8 cellular contexts compared by ENCODE assay signal in the genomic region with DNA sequence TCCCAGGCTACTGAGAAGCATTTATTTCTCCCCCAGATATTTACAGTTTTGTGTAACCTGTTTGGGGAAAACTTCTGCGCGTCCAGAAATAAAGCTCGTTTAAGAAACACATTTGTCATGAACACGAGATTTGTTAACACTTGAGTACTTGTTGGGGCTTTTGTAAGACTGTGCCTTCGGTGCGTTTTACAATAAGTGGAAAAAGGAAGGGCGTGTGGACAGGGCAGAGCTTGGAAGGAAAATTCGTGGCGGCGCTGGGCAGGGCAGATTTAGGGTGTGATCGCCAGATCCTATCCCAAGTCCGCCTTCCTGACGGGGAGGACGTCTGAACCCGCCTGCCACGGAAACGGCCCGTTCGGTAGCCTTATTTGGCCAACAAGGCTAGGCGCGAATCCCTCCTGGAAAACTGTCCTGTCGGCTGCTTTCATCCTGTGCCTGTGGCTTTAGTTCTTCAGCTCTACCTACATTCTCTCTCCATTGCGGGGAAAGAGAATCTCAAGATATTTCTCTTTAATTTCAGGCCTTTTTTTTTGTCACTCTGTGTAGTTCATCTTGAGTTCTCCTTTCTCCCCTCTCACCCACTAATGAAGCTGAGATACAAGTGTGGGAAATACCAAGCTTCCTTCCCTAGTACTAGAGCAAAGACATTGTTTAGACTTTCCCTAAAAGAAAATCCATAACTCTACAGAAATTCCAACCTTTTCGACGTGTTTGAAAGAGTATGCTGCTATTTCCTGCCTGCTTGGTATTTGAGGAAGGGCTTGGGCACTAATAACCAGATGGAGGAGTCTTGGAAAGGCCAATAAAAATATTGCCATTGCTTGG. TPM values are rescaled to one million over a fixed set of nuclear protein-coding genes. Genes with fewer than 3 reads are reported as not detected.
A peak's percentile ranks its signal among the peaks of the same experiment; 100 is the strongest.
DNase-seq lines count a peak whose midpoint lies in the region; ATAC-seq, FAIRE-seq and TF ChIP-seq lines count a peak whose summit lies in the region.

No MANE protein-coding gene starts in this region.

- H3K27me3 Mint-ChIP-seq in progenitor cell of endocrine pancreas: no peaks in the 10 kb centered on the region

- H3K4me1 Mint-ChIP-seq in progenitor cell of endocrine pancreas (ENCODE audit: low read depth): peaks cover 46% of the 10 kb centered on the region

- TF ChIP-seq CTCF in A549 (IDR thresholded peaks at IDR 0.05) (no peak), GM12878 (IDR thresholded peaks at IDR 0.05 in 2 of 3, conservative IDR thresholded peaks at IDR 0.05 in 1 of 3; ENCODE audit: control insufficient read depth in 2 of 3, extremely low read depth in 1 of 3, insufficient read depth in 1 of 3, low read depth in 3 of 3, low read length in 3 of 3) (no peak), progenitor cell of endocrine pancreas (IDR thresholded peaks at IDR 0.05; ENCODE audit: unreplicated experiment) (no peak)

- intact Hi-C loops in GM12878 (cut with micrococcal nuclease; ENCODE audit: unreplicated experiment): loop anchor here (5.0 kb wide), 3 partner anchors 65 to 120 kb away; no protein-coding TSS in a partner anchor

- H3K4me3 Mint-ChIP-seq in progenitor cell of endocrine pancreas (ENCODE audit: low read depth): peak overlapping the region; percentile 98

- no peak for TF ChIP-seq RAD21 in A549 (conservative IDR thresholded peaks at IDR 0.05 in 1 of 2, IDR thresholded peaks at IDR 0.05 in 1 of 2)
- TF ChIP-seq RAD21 in GM12878 (IDR thresholded peaks at IDR 0.05; ENCODE audit: insufficient read depth, low read depth, low read length): no peak

- SMC1A ChIA-PET in GM12878 (lab: Charles Lee; ENCODE audit: uncharacterized antibody, unreplicated experiment): interaction anchor here (0.6 to 2.8 kb wide), 13 partner anchors 11 to 168 kb away, joined by 3 to 11 read pairs (median 5); no protein-coding TSS in a partner anchor

- no peaks in the 10 kb centered on the region for H4K20me1 ChIP-seq in GM12878 (ENCODE audit: control insufficient read depth, insufficient read depth)

- no peaks in the 10 kb centered on the region for H3K27me3 ChIP-seq in SJCRH30
- no peaks in the 10 kb centered on the region for H3K27me3 ChIP-seq in GM12878 (replicated peaks in 1 of 2; ENCODE audit: control insufficient read depth in 2 of 2, insufficient read depth in 2 of 2, low read length in 1 of 2)

- H3K36me3 ChIP-seq in SJCRH30 (no peaks in the 10 kb centered on the region), GM12878 (ENCODE audit: control insufficient read depth in 2 of 2, insufficient read depth in 2 of 2, low read length in 1 of 2) (peaks cover 0 to 3% of the 10 kb centered on the region in 2 experiments; a peak in 1 of 4 replicates)

- H3K36me3 Mint-ChIP-seq in progenitor cell of endocrine pancreas (ENCODE audit: insufficient read depth): peaks cover 6% of the 10 kb centered on the region

- in situ Hi-C loops in GM12878 (cut with MboI): no loop called here

- H3K9me3 ChIP-seq in A549 (no peaks in the 10 kb centered on the region), SJCRH30 (replicated peaks) (no peaks in the 10 kb centered on the region), GM12878 (replicated peaks; ENCODE audit: control insufficient read depth, insufficient read depth, low read length) (no peaks in the 10 kb centered on the region)

- peaks cover 25% of the 10 kb centered on the region for H3K79me2 ChIP-seq in GM12878 (ENCODE audit: control insufficient read depth, insufficient read depth, low read length)

- POLR2A ChIA-PET in A549 (lab: Yijun Ruan, JAX) (interaction anchor here (0.8 to 1.7 kb wide), 4 partner anchors 33 to 134 kb away, joined by 3 to 5 read pairs (median 4); no protein-coding TSS in a partner anchor), GM12878 (lab: Charles Lee) (interaction anchor here (0.6 to 2.5 kb wide), 10 partner anchors 8 to 84 kb away, joined by 3 to 10 read pairs (median 3); no protein-coding TSS in a partner anchor)

- H3K4me1 ChIP-seq in A549 (peaks cover 48% of the 10 kb centered on the region), SJCRH30 (peaks cover 12% of the 10 kb centered on the region), GM12878 (ENCODE audit: control insufficient read depth, insufficient read depth, low read length) (peaks cover 5% of the 10 kb centered on the region; the same call in 1 of the 2 replicates)

- TSS peak; percentile 53 for BruUV-seq in GM12878 (replicated peaks; lab: Mats Ljungman, UMichigan)

- TF ChIP-seq POLR2A in A549 (IDR thresholded peaks at IDR 0.05; ENCODE audit: low read length) (no peak), GM12892 (IDR thresholded peaks at IDR 0.05; ENCODE audit: low read depth, low read length) (no peak), GM12878 (IDR thresholded peaks at IDR 0.05; ENCODE audit: low read depth, low read length) (no peak)

- TF ChIP-seq EP300 in A549 (IDR thresholded peaks at IDR 0.05) (no peak), GM12878 (IDR thresholded peaks at IDR 0.05; ENCODE audit: borderline replicate concordance in 1 of 2, control insufficient read depth in 1 of 2, low read depth in 2 of 2, low read length in 2 of 2) (no peak)

- H3K4me2 ChIP-seq in A549 (peak overlapping the region; percentile 85), GM12878 (ENCODE audit: control insufficient read depth, insufficient read depth) (peak overlapping the region; percentile 86)

- under 1% methylated on average over 25 of the region's 25 CpGs for WGBS in A549 (ENCODE audit: missing lambda C conversion rate)
- WGBS in GM12878 (ENCODE audit: insufficient coverage, insufficient replicate concordance, low lambda C conversion rate, missing lambda C conversion rate): 4% methylated on average over 25 of the region's 25 CpGs

- DNase-seq in A549 (ENCODE audit: low read depth in 1 of 2, low spot score in 1 of 2): peak; percentile 17 to 76
- DNase-seq in GM12892 (ENCODE audit: insufficient read length): no peak
- peak; percentile 85 for DNase-seq in SJCRH30
- DNase-seq in GM12878 (ENCODE audit: low read depth, low spot score): no peak
- peak; percentile 37 to 56 for DNase-seq in hippocampal formation (lab: John Stamatoyannopoulos, UW)
- DNase-seq in progenitor cell of endocrine pancreas (ENCODE audit: low spot score, unreplicated experiment): peak; percentile 14

- peak overlapping the region; percentile 88 for H2AFZ ChIP-seq in GM12878 (ENCODE audit: control insufficient read depth, low read depth, low read length)

- CTCF ChIA-PET in A549 (lab: Yijun Ruan, JAX): interaction anchor here (0.6 to 1.6 kb wide), 4 partner anchors 12 to 46 kb away, joined by 3 to 9 read pairs (median 5); no protein-coding TSS in a partner anchor
- CTCF ChIA-PET in GM12878 (lab: Yijun Ruan, JAX): interaction anchor here (1.0 to 3.3 kb wide), 5 partner anchors 8 to 168 kb away, joined by 3 to 10 read pairs (median 3); no protein-coding TSS in a partner anchor

- H3K27ac Mint-ChIP-seq in progenitor cell of endocrine pancreas: peak overlapping the region; percentile 88

- H3K27ac ChIP-seq in A549 (peak overlapping the region; percentile 85 to 96), SJCRH30 (peak overlapping the region; percentile 31; the same call in 1 of the 2 replicates), GM12878 (ENCODE audit: control insufficient read depth, insufficient read depth) (peak overlapping the region; percentile 59)

- H3K9ac ChIP-seq in GM12878 (ENCODE audit: control insufficient read depth, insufficient read depth, low read length): peak overlapping the region; percentile 89

- FAIRE-seq in A549 (lab: Jason Lieb, UNC) (no peak), GM12892 (lab: Jason Lieb, UNC) (peak; percentile 24), GM12878 (lab: Jason Lieb, UNC) (no peak)

- H3K4me3 ChIP-seq in A549 (peak overlapping the region; percentile 87), SJCRH30 (peak overlapping the region; percentile 90), GM12878 (peak overlapping the region; percentile 87)

- ATAC-seq in A549 (peak; percentile 76 to 81), HG03342 (IDR thresholded peaks at IDR 0.05; ENCODE audit: unreplicated experiment) (peak; percentile 12), GM12878 (peak; percentile 34), HG03108 (IDR thresholded peaks at IDR 0.05; ENCODE audit: unreplicated experiment) (no peak)

- RAD21 ChIA-PET in GM12878 (lab: Charles Lee; ENCODE audit: unreplicated experiment): interaction anchor here (0.7 to 2.0 kb wide), 8 partner anchors 8 to 126 kb away, joined by 3 to 9 read pairs (median 4); no protein-coding TSS in a partner anchor

- no peaks in the 10 kb centered on the region for H3K9me3 Mint-ChIP-seq in progenitor cell of endocrine pancreas (ENCODE audit: low read depth)

TF ChIP-seq in A549, 52 proteins besides CTCF, POLR2A, EP300 and RAD21 (continues in another document):
- peak; percentile 59 for TF ChIP-seq ZFP36 (IDR thresholded peaks at IDR 0.05; ENCODE audit: borderline replicate concordance, partially characterized antibody)
- no peak for TF ChIP-seq RFX5 (IDR thresholded peaks at IDR 0.05)

TF ChIP-seq in GM12878, 131 proteins besides CTCF, POLR2A, EP300 and RAD21 (continues in another document):
- no peak for TF ChIP-seq YY1 (IDR thresholded peaks at IDR 0.05; ENCODE audit: low read depth, low read length)
- peak; percentile 94 to 96 for TF ChIP-seq SRF (IDR thresholded peaks at IDR 0.05; ENCODE audit: low read depth in 2 of 2, low read length in 2 of 2)

RNA-seq across cellular contexts. Expression of a gene that starts 0.9 kb away (rescaled TPM):
- polyA plus RNA-seq in A549 (2011; rRNA removed) (199 and 242 TPM in 2 replicates), A549 (2017; fragmentation: RNase III; extraction: RNeasy Plus Mini Kit Qiagen cat#74134 plus additional on column Dnase treatment) (43.9 to 54.2 TPM (median 48.2 TPM) in 3 replicates), GM12878 (2011; rRNA removed) (41.7 and 52.9 TPM in 2 replicates), GM12878 (2014; fragmentation: Illumina TruSeq; extraction: Trizol) (11.0 and 23.1 TPM in 2 replicates), GM12878 (2014; fragmentation: Nextera tagmentation; extraction: Ambion mirVana) (10 to 100 TPM in 1 of 2 experiments, 1 to 10 TPM in 1; 10.0 to 15.2 TPM), GM12878 (2014; rRNA removed) (11.8 and 13.7 TPM in 2 replicates), GM12878 (2016; fragmentation: Nextera tagmentation; extraction: Ambion mirVana) (10 to 100 TPM; 25.5 to 25.7 TPM)
- polyA plus RNA-seq in A549 (2012; cell fraction: cytosol; rRNA removed): 49.8 and 61.2 TPM in 2 replicates
- polyA plus RNA-seq in A549 (2012; cell fraction: nucleus; rRNA removed): 46.5 and 53.3 TPM in 2 replicates
- 282 and 319 TPM in 2 replicates for polyA minus RNA-seq in A549 (2011; rRNA and poly(A)+ RNA removed)
- polyA plus RNA-seq in GM12892 (2012; ENCODE audit: missing spikeins): 18.1 TPM
- total RNA-seq in SJCRH30 (2014; rRNA removed; shearing (Covaris generic)): 31.5 and 38.9 TPM in 2 replicates
- total RNA-seq in GM12878 (2013; cell fraction: nucleolus; rRNA removed): 187 and 218 TPM in 2 replicates
- total RNA-seq in GM12878 (2014; rRNA removed) (18.5 and 22.1 TPM in 2 replicates), GM12878 (2014; rRNA removed; fragmentation: Illumina TruSeq; extraction: Trizol) (16.1 and 17.4 TPM in 2 replicates), GM12878 (2021) (21.7 and 23.0 TPM in 2 replicates), progenitor cell of endocrine pancreas (66.1 and 67.9 TPM in 2 replicates)
- polyA plus RNA-seq in GM12878 (2011; ENCODE audit: low read depth): 11.4 TPM
- polyA plus RNA-seq in GM12878 (2011; cell fraction: cytosol; rRNA removed): 55.5 and 59.5 TPM in 2 replicates
- 29.4 and 31.0 TPM in 2 replicates for polyA plus RNA-seq in GM12878 (2011; cell fraction: nucleus; rRNA removed)
- polyA plus RNA-seq in GM12878 (2012): 8.7 and 13.9 TPM in 2 replicates
- polyA minus RNA-seq in GM12878 (2011; rRNA and poly(A)+ RNA removed): 135 and 169 TPM in 2 replicates
- polyA minus RNA-seq in GM12878 (2011; cell fraction: cytosol; rRNA and poly(A)+ RNA removed): 20.6 and 21.4 TPM in 2 replicates
- polyA minus RNA-seq in GM12878 (2011; cell fraction: nucleus; rRNA and poly(A)+ RNA removed): 84.3 and 172 TPM in 2 replicates

Comparison
In these comparisons a context has a peak if more than half of its experiments do, and no peak if none do; other contexts are left out.
1. DNase-seq: peak in A549 (2 of 2), SJCRH30 (2 of 2), hippocampal formation (2 of 2) and progenitor cell of endocrine pancreas (single experiment); none in GM12892 (single experiment) and GM12878 (single experiment).
2. H3K27ac ChIP-seq: peak in every context shown above with its lines; median percentile 90 in A549; 59 in GM12878; 31 in SJCRH30.
3. Peak in every context shown above with its lines, with median percentiles within 50 percentile points of each other: H3K4me3 ChIP-seq.